ENCODE assay signal across 14 cellular contexts in the genomic region with DNA sequence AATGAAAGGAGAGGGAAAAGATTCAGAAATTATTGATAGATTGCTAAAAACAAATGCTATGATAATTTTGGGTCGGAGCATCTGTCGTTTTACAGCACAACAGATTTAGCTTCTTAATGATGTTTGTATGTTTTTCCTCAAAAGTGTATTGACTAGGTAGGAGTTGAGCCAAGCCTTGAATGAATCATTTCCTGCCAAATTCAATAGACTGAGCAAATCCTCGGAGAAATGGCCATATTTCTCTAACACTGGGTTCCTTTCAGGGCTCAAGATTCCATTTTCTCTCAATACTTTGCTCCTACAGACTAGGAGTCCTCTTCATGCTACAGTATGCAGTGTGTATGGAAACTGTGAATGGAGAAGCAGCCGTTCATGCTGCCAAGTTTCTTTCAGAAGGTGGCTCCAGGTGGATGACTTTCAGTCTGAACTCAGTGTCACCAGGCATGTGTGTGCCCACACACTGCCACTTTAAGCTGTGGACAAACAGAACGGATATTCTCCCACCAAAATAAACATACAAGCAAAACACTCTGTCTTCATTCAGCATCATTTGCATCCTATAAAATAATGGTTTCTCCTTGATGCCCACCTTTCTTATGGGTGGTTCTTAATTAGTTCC.
A peak's percentile ranks its signal among the peaks of the same experiment; 100 is the strongest.
DNase-seq lines count a peak whose midpoint lies in the region; ATAC-seq and TF ChIP-seq lines count a peak whose summit lies in the region.
"Had no signal": no experiment of that assay in that cellular context is flagged by ENCODE, and none has a peak within 500 bp of the region (broad histone marks: within the 10 kb centered on the region; RNA-seq: fewer than 3 reads in every experiment).

No MANE protein-coding gene starts in this region.

- H3K27ac ChIP-seq in A673 (ENCODE audit: low read depth, low read length, poor library complexity, severe bottlenecking), result no peak overlapping the region
- peak overlapping the region; percentile 24 for H3K27ac ChIP-seq in RWPE2 (ENCODE audit: poor library complexity, severe bottlenecking)
- H3K27ac ChIP-seq: pancreas, vagina had no signal

- H3K27me3 ChIP-seq in A673 (replicated peaks; ENCODE audit: insufficient read depth, low read depth, low read length, poor library complexity) (no peaks in the 10 kb centered on the region), RWPE2 (ENCODE audit: insufficient read depth, poor library complexity, severe bottlenecking) (no peaks in the 10 kb centered on the region), Caco-2 (replicated peaks; ENCODE audit: control insufficient read depth, insufficient read depth, low read length) (no peaks in the 10 kb centered on the region)
- H3K27me3 ChIP-seq: pancreas, vagina had no signal

- no peaks in the 10 kb centered on the region for H3K4me1 Mint-ChIP-seq in Caco-2 (ENCODE audit: low read depth, unreplicated experiment)

- no peaks in the 10 kb centered on the region for H3K9me3 ChIP-seq in A673 (ENCODE audit: low read depth, low read length, poor library complexity, severe bottlenecking)
- H3K9me3 ChIP-seq in RWPE2 (ENCODE audit: severe bottlenecking), result no peaks in the 10 kb centered on the region
- H3K9me3 ChIP-seq in Caco-2, result no peaks in the 10 kb centered on the region
- H3K9me3 ChIP-seq: pancreas, vagina had no signal

- no peak overlapping the region for H3K4me3 Mint-ChIP-seq in Caco-2 (ENCODE audit: unreplicated experiment)

- CTCF ChIA-PET in A673 (lab: Charles Lee) (no interaction called here), Caco-2 (lab: Charles Lee) (no interaction called here)

- peaks cover 14% of the 10 kb centered on the region for H3K36me3 Mint-ChIP-seq in Caco-2 (ENCODE audit: insufficient read depth, unreplicated experiment)

- H3K9me3 Mint-ChIP-seq in Caco-2 (ENCODE audit: unreplicated experiment), result no peaks in the 10 kb centered on the region

- no peaks in the 10 kb centered on the region for H3K27me3 Mint-ChIP-seq in Caco-2 (ENCODE audit: insufficient read depth, unreplicated experiment)

- TF ChIP-seq CTCF in A673 (conservative IDR thresholded peaks at IDR 0.05; ENCODE audit: low read depth, low read length) (no peak), RWPE2 (IDR thresholded peaks at IDR 0.05; ENCODE audit: poor library complexity, severe bottlenecking) (no peak), fibroblast of villous mesenchyme (IDR thresholded peaks at IDR 0.05; ENCODE audit: insufficient read depth, low read depth, low read length) (no peak), Caco-2 (IDR thresholded peaks at IDR 0.05; ENCODE audit: insufficient read depth in 1 of 2, low read depth in 1 of 2, low read length in 1 of 2, severe bottlenecking in 1 of 2, unreplicated experiment in 1 of 2) (no peak)

- H3K4me3 ChIP-seq in A673 (ENCODE audit: low read depth, low read length, poor library complexity, severe bottlenecking) (no peak overlapping the region), RWPE2 (ENCODE audit: severe bottlenecking) (no peak overlapping the region), fibroblast of villous mesenchyme (ENCODE audit: low read depth, low read length) (no peak overlapping the region), Caco-2 (ENCODE audit: low read depth, low read length) (no peak overlapping the region)
- H3K4me3 ChIP-seq: pancreas, vagina had no signal

- peaks cover 24% of the 10 kb centered on the region for H3K4me1 ChIP-seq in A673 (ENCODE audit: insufficient read depth, low read length, poor library complexity, severe bottlenecking)
- H3K4me1 ChIP-seq in RWPE2 (ENCODE audit: insufficient read depth, poor library complexity, severe bottlenecking), result peaks cover 10% of the 10 kb centered on the region
- H3K4me1 ChIP-seq in Caco-2, result no peaks in the 10 kb centered on the region
- H3K4me1 ChIP-seq: pancreas, vagina had no signal

- no TSS peak for BruUV-seq in A673 (replicated peaks; lab: Mats Ljungman, UMichigan)
- BruUV-seq in Caco-2 (replicated peaks; lab: Mats Ljungman, UMichigan), result no TSS peak

- H3K27ac Mint-ChIP-seq in Caco-2 (ENCODE audit: unreplicated experiment), result no peak overlapping the region

- H3K36me3 ChIP-seq in A673 (ENCODE audit: insufficient read depth, low read length, poor library complexity, severe bottlenecking) (no peaks in the 10 kb centered on the region), RWPE2 (ENCODE audit: low read depth) (no peaks in the 10 kb centered on the region), Caco-2 (ENCODE audit: control insufficient read depth, insufficient read depth, low read length) (no peaks in the 10 kb centered on the region)
- H3K36me3 ChIP-seq: pancreas, vagina had no signal

- peak; percentile 65 for DNase-seq in A673 (ENCODE audit: low spot score)
- DNase-seq in RWPE2 (ENCODE audit: low spot score), result no peak
- DNase-seq in fibroblast of villous mesenchyme (ENCODE audit: low read depth), result peak; percentile 21
- DNase-seq in OCI-M1 (lab: John Stamatoyannopoulos, UW), result no peak
- DNase-seq in MV-4-11 (lab: John Stamatoyannopoulos, UW), result no peak
- DNase-seq in Caco-2, result no peak
- DNase-seq in pons (ENCODE audit: low spot score), result no peak
- DNase-seq: activated T-cell treated with anti-CD3 and anti-CD28 coated beads for 4 hours; effector CD4-positive, alpha-beta T cell; GF-D8; NCI-H526; pancreas had no signal

- ATAC-seq in GM18909 (IDR thresholded peaks at IDR 0.05; ENCODE audit: poor library complexity, unreplicated experiment) (peak; percentile 50), RWPE2 (ENCODE audit: low read depth) (peak; percentile 61)

- intact Hi-C loops in A673 (cut with micrococcal nuclease; ENCODE audit: unreplicated experiment) (no loop called here), Caco-2 (cut with micrococcal nuclease; ENCODE audit: unreplicated experiment) (no loop called here)

- POLR2A ChIA-PET in A673 (lab: Charles Lee; ENCODE audit: low non-redundant PET) (no interaction called here), Caco-2 (lab: Charles Lee) (no interaction called here)

Comparison
In these comparisons a context has a peak if more than half of its experiments do, and no peak if none do; other contexts are left out.
1. DNase-seq: peak in A673 (single experiment) and fibroblast of villous mesenchyme (single experiment); none in RWPE2 (single experiment), OCI-M1 (single experiment), MV-4-11 (single experiment), Caco-2 (0 of 2) and pons (single experiment).